17 cellular contexts compared by ENCODE assay signal in the genomic region with DNA sequence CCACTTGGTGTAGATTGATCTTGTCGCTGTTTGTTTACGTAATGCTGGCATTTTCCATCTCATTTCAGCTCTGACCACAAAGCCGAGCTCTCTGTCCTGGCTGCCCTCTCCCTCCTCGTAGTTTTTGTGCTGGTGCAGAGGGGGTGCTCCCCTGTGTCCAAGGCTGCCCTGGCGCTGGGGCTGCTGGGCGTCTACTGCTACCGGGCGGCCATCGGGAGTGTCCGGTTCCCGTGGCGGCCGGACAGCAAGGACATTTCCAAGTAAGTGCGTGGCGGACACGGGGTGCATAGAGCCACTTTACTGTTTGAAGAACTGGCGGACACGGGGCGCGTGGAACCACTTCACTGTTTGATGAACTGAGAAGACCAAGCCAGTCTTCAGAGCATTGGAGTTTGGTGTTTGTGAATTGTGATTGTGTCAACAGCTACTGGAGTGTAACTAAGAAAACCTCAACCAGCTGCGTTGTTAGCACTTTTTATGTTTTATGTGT. TPM values are rescaled to one million over a fixed set of nuclear protein-coding genes. Genes with fewer than 3 reads are reported as not detected.
DNase-seq lines count a peak whose midpoint lies in the region; ATAC-seq and TF ChIP-seq lines count a peak whose summit lies in the region.
"Had no signal": no experiment of that assay in that cellular context is flagged by ENCODE, and none has a peak within 500 bp of the region (broad histone marks: within the 10 kb centered on the region; RNA-seq: fewer than 3 reads in every experiment).

No MANE protein-coding gene starts in this region.

- H4K8ac ChIP-seq in neuronal stem cell (ENCODE audit: low read depth, low read length) = no peak overlapping the region

- no peak overlapping the region for H2BK15ac ChIP-seq in neuronal stem cell (ENCODE audit: low read length)

- H2AFZ ChIP-seq in neuronal stem cell (ENCODE audit: low read length) (no peak overlapping the region), PC-3 (ENCODE audit: low read length) (no peak overlapping the region)
- H2AFZ ChIP-seq: GM23248 had no signal

- no peak overlapping the region for H2AK5ac ChIP-seq in neuronal stem cell (ENCODE audit: low read depth, low read length)

- no peak overlapping the region for H3K4me2 ChIP-seq in neuronal stem cell (ENCODE audit: insufficient read depth, low read length, poor library complexity, severe bottlenecking)
- H3K4me2 ChIP-seq in PC-3 (ENCODE audit: low read length) = no peak overlapping the region
- H3K4me2 ChIP-seq: BLaER1 had no signal

- no CpG with 5 or more reads among the region's 21 CpGs for WGBS in neuronal stem cell (ENCODE audit: extremely low coverage in 2 of 2, insufficient read length in 2 of 2, insufficient replicate concordance in 1 of 2), 2 donors

- H3K36me3 Mint-ChIP-seq in WTC11 = peaks cover 54% of the 10 kb centered on the region
- peaks cover 32% of the 10 kb centered on the region for H3K36me3 Mint-ChIP-seq in effector memory CD8-positive, alpha-beta T cell (ENCODE audit: insufficient read depth)
- H3K36me3 Mint-ChIP-seq in stimulated activated effector memory CD8-positive, alpha-beta T cell treated with anti-CD3 and anti-CD28 coated beads, Interleukin-12 subunit alpha, Interleukin-12 subunit beta, amount 100 ng/mL, for 72 hours = peaks cover 73% of the 10 kb centered on the region

- H3K9me3 ChIP-seq in neuronal stem cell (replicated peaks in 1 of 2; ENCODE audit: control insufficient read depth in 2 of 2, insufficient read depth in 1 of 2, low read depth in 1 of 2, low read length in 2 of 2) (peaks cover 0 to 2% of the 10 kb centered on the region in 2 donors), PC-3 (ENCODE audit: low read length) (no peaks in the 10 kb centered on the region)
- H3K9me3 ChIP-seq: BLaER1, HAP-1 had no signal

- ATAC-seq in WTC11 (no peak; the same call in 1 of the 2 replicates), GM21447 (IDR thresholded peaks at IDR 0.05; ENCODE audit: unreplicated experiment) (no peak), PC-3 (no peak)
- ATAC-seq in effector memory CD8-positive, alpha-beta T cell (replicated peaks) = no peak
- no peak for ATAC-seq in stimulated activated effector memory CD8-positive, alpha-beta T cell treated with anti-CD3 and anti-CD28 coated beads, Interleukin-12 subunit alpha, Interleukin-12 subunit beta, amount 100 ng/mL, for 72 hours
- ATAC-seq: CD8-positive, alpha-beta T cell had no signal

- CTCF ChIA-PET in WTC11 (lab: Charles Lee) = no interaction called here
- CTCF ChIA-PET in PC-3 (lab: Charles Lee) = no interaction called here

- TF ChIP-seq CTCF in WTC11 (IDR thresholded peaks at IDR 0.05) (no peak), PC-3 (conservative IDR thresholded peaks at IDR 0.05; ENCODE audit: low read depth, low read length) (no peak)

- no peaks in the 10 kb centered on the region for H3K79me1 ChIP-seq in neuronal stem cell (ENCODE audit: low read depth, low read length)

- no peaks in the 10 kb centered on the region for H3K79me2 ChIP-seq in PC-3 (ENCODE audit: low read length)

- H3K4ac ChIP-seq in neuronal stem cell (ENCODE audit: low read length) = no peak overlapping the region

- DNase-seq in WTC11 (ENCODE audit: low spot score) (no peak), neuronal stem cell (ENCODE audit: low spot score) (no peak), iPS-NIHi11 (ENCODE audit: low spot score) (no peak), PC-3 (no peak)
- DNase-seq in effector memory CD8-positive, alpha-beta T cell = no peak
- DNase-seq in stimulated activated effector memory CD8-positive, alpha-beta T cell treated with anti-CD3 and anti-CD28 coated beads, Interleukin-12 subunit alpha, Interleukin-12 subunit beta, amount 100 ng/mL, for 72 hours (ENCODE audit: low spot score in 2 of 2) = no peak
- DNase-seq: 8988T; Calu3; CD8-positive, alpha-beta T cell; DMS79 treated with DMSO at 0.1 percent for 48 hours; GF-D8; GM23248 had no signal

- H3K9me2 ChIP-seq in PC-3 (replicated peaks; ENCODE audit: low read length) = no peaks in the 10 kb centered on the region

- no peaks in the 10 kb centered on the region for H3K27me3 ChIP-seq in neuronal stem cell (ENCODE audit: control insufficient read depth in 3 of 3, insufficient read depth in 3 of 3, low read depth in 1 of 3, low read length in 3 of 3)
- no peaks in the 10 kb centered on the region for H3K27me3 ChIP-seq in PC-3 (ENCODE audit: low read length)
- H3K27me3 ChIP-seq: BLaER1 had no signal

- H3K4me3 Mint-ChIP-seq in WTC11 = no peak overlapping the region
- H3K4me3 Mint-ChIP-seq in effector memory CD8-positive, alpha-beta T cell = no peak overlapping the region
- no peak overlapping the region for H3K4me3 Mint-ChIP-seq in stimulated activated effector memory CD8-positive, alpha-beta T cell treated with anti-CD3 and anti-CD28 coated beads, Interleukin-12 subunit alpha, Interleukin-12 subunit beta, amount 100 ng/mL, for 72 hours
- H3K4me3 Mint-ChIP-seq: CD8-positive, alpha-beta T cell had no signal

- no peak overlapping the region for H3K14ac ChIP-seq in neuronal stem cell (ENCODE audit: low read length)

- 0 out of 2 replicates have a peak, but pooled peaks cover under 1% of the 10 kb centered on the region for H3K9me3 Mint-ChIP-seq in WTC11
- no peaks in the 10 kb centered on the region for H3K9me3 Mint-ChIP-seq in effector memory CD8-positive, alpha-beta T cell
- no peaks in the 10 kb centered on the region for H3K9me3 Mint-ChIP-seq in stimulated activated effector memory CD8-positive, alpha-beta T cell treated with anti-CD3 and anti-CD28 coated beads, Interleukin-12 subunit alpha, Interleukin-12 subunit beta, amount 100 ng/mL, for 72 hours
- H3K9me3 Mint-ChIP-seq: CD8-positive, alpha-beta T cell had no signal

- H3K4me1 Mint-ChIP-seq in WTC11 = peaks cover 16% of the 10 kb centered on the region
- H3K4me1 Mint-ChIP-seq in effector memory CD8-positive, alpha-beta T cell (ENCODE audit: low read depth in 2 of 2) = peaks cover 3 to 5% of the 10 kb centered on the region in 2 donors
- H3K4me1 Mint-ChIP-seq in stimulated activated effector memory CD8-positive, alpha-beta T cell treated with anti-CD3 and anti-CD28 coated beads, Interleukin-12 subunit alpha, Interleukin-12 subunit beta, amount 100 ng/mL, for 72 hours = no peaks in the 10 kb centered on the region

- H3K4me3 ChIP-seq in neuronal stem cell (ENCODE audit: low read length in 2 of 2) (no peak overlapping the region), PC-3 (ENCODE audit: low read length) (no peak overlapping the region)
- H3K4me3 ChIP-seq: BLaER1, GM23248, HAP-1 had no signal

- H3K36me3 ChIP-seq in neuronal stem cell (replicated peaks in 1 of 2; ENCODE audit: control insufficient read depth in 2 of 2, insufficient read depth in 2 of 2, low read length in 2 of 2) (peaks cover 38 to 98% of the 10 kb centered on the region in 2 donors), PC-3 (ENCODE audit: low read depth, low read length) (peaks cover 5% of the 10 kb centered on the region; the same call in 1 of the 2 replicates)

- POLR2A ChIA-PET in WTC11 (lab: Charles Lee) (no interaction called here), PC-3 (lab: Charles Lee; ENCODE audit: unreplicated experiment) (no interaction called here)

- H3F3A ChIP-seq in PC-3 (ENCODE audit: low read length, unreplicated experiment) = no peaks in the 10 kb centered on the region

- no peaks in the 10 kb centered on the region for H3K27me3 Mint-ChIP-seq in WTC11 (ENCODE audit: low read depth)
- no peaks in the 10 kb centered on the region for H3K27me3 Mint-ChIP-seq in effector memory CD8-positive, alpha-beta T cell

- H3K23ac ChIP-seq in neuronal stem cell (ENCODE audit: low read depth, low read length, poor library complexity) = peak overlapping the region; percentile 67

- no peak overlapping the region for H2BK5ac ChIP-seq in neuronal stem cell (ENCODE audit: low read length)

- H3K9ac ChIP-seq in neuronal stem cell (ENCODE audit: low read depth, low read length, poor library complexity) (no peak overlapping the region), PC-3 (ENCODE audit: low read length) (no peak overlapping the region)
- H3K9ac ChIP-seq: BLaER1, GM23248 had no signal

- H4K20me1 ChIP-seq in PC-3 (ENCODE audit: low read length) = no peaks in the 10 kb centered on the region
- H4K20me1 ChIP-seq: BLaER1 had no signal

- no peaks in the 10 kb centered on the region for H3K4me1 ChIP-seq in neuronal stem cell (ENCODE audit: control insufficient read depth in 2 of 2, insufficient read depth in 1 of 2, low read depth in 1 of 2, low read length in 2 of 2)
- H3K4me1 ChIP-seq in PC-3 (ENCODE audit: insufficient read depth, low read length) = no peaks in the 10 kb centered on the region
- H3K4me1 ChIP-seq: BLaER1, HAP-1 had no signal

- no peak overlapping the region for H4K91ac ChIP-seq in neuronal stem cell (ENCODE audit: low read depth, low read length, poor library complexity)

- intact Hi-C loops in PC-3 (cut with micrococcal nuclease) = no loop called here

- no peak overlapping the region for H3K27ac ChIP-seq in neuronal stem cell (replicated peaks; ENCODE audit: low read length)
- no peak overlapping the region for H3K27ac ChIP-seq in PC-3 (ENCODE audit: low read length)
- H3K27ac ChIP-seq: BLaER1, GM23248 had no signal

- peak overlapping the region; percentile 45 for H3K27ac Mint-ChIP-seq in WTC11
- peak overlapping the region; percentile 69 to 74 for H3K27ac Mint-ChIP-seq in effector memory CD8-positive, alpha-beta T cell
- H3K27ac Mint-ChIP-seq in stimulated activated effector memory CD8-positive, alpha-beta T cell treated with anti-CD3 and anti-CD28 coated beads, Interleukin-12 subunit alpha, Interleukin-12 subunit beta, amount 100 ng/mL, for 72 hours = peak overlapping the region; percentile 14
- H3K27ac Mint-ChIP-seq: CD8-positive, alpha-beta T cell had no signal

- no peak overlapping the region for H3K18ac ChIP-seq in neuronal stem cell (ENCODE audit: low read length)

- no TSS peak for BruUV-seq in PC-3 (replicated peaks; lab: Mats Ljungman, UMichigan)

- H2BK12ac ChIP-seq in neuronal stem cell (ENCODE audit: low read length) = no peak overlapping the region

- no peak overlapping the region for H2BK120ac ChIP-seq in neuronal stem cell (ENCODE audit: low read depth, low read length)

TF ChIP-seq in WTC11, 78 proteins besides CTCF, POLR2A, EP300 and RAD21 (continues in another document):
- TF ChIP-seq TCF7 (CRISPR knock-in tag; IDR thresholded peaks at IDR 0.05; ENCODE audit: low read depth) (no peak), RORB (CRISPR knock-in tag; IDR thresholded peaks at IDR 0.05) (no peak), TP53 (CRISPR knock-in tag; IDR thresholded peaks at IDR 0.05) (no peak)

RNA-seq across cellular contexts. Expression of gene PIGG, which starts 28.0 kb away (rescaled TPM):
- total RNA-seq in WTC11 (2021) (46.0 to 53.8 TPM (median 51.0 TPM) in 3 replicates), PC-3 (2014; rRNA removed) (21.2 and 27.9 TPM in 2 replicates)
- polyA plus RNA-seq in neuronal stem cell (2013, experiment 1 of 2) = 21.5 TPM
- 22.0 TPM for polyA plus RNA-seq in neuronal stem cell (2013, experiment 2 of 2)

RNA-seq across cellular contexts. Expression of gene ZNF721, which starts 28.1 kb away (rescaled TPM):
- total RNA-seq in WTC11 (2021) (84.1 to 100 TPM (median 89.6 TPM) in 3 replicates), PC-3 (2014; rRNA removed) (17.5 and 23.1 TPM in 2 replicates)
- 25.8 TPM for polyA plus RNA-seq in neuronal stem cell (2013, experiment 1 of 2)
- polyA plus RNA-seq in neuronal stem cell (2013, experiment 2 of 2) = 28.1 TPM

RNA-seq across cellular contexts. Expression of gene TMEM271, which starts 49.1 kb away (rescaled TPM):
- total RNA-seq in WTC11 (2021) (0.14 to 0.31 TPM (median 0.16 TPM) in 3 replicates), PC-3 (2014; rRNA removed) (not detected in 2 replicates)
- polyA plus RNA-seq in neuronal stem cell (2013, experiment 1 of 2) = not detected
- not detected for polyA plus RNA-seq in neuronal stem cell (2013, experiment 2 of 2)
- total RNA-seq: Calu3; CD8-positive, alpha-beta T cell; GM23248; HT-29 had no signal
- polyA plus RNA-seq: AG04450, GM23248 had no signal

Comparison
In these comparisons a context has a peak if more than half of its experiments do, and no peak if none do; other contexts are left out.
1. H3K27ac Mint-ChIP-seq: peak in every context shown above with its lines; median percentile 72 in effector memory CD8-positive, alpha-beta T cell; 45 in WTC11; 14 in stimulated activated effector memory CD8-positive, alpha-beta T cell treated with anti-CD3 and anti-CD28 coated beads, Interleukin-12 subunit alpha, Interleukin-12 subunit beta, amount 100 ng/mL, for 72 hours.